In genomic region chr2:140185076-140185475, GRCh38 we compare ENCODE assay signal across 6 cellular contexts.
"Had no signal": no experiment of that assay in that cellular context is flagged by ENCODE, and none has a peak within 500 bp of the region (broad histone marks: within the 10 kb centered on the region; RNA-seq: fewer than 3 reads in every experiment).

No MANE protein-coding gene starts in this region.

- H3K27ac ChIP-seq: GM23248 had no signal

- DNase-seq: GM23248, GOT3, H7, HFFc6, IMR-90, KG1 had no signal
